Comparison of ENCODE assay signal across 1 cellular context in the genomic region with DNA sequence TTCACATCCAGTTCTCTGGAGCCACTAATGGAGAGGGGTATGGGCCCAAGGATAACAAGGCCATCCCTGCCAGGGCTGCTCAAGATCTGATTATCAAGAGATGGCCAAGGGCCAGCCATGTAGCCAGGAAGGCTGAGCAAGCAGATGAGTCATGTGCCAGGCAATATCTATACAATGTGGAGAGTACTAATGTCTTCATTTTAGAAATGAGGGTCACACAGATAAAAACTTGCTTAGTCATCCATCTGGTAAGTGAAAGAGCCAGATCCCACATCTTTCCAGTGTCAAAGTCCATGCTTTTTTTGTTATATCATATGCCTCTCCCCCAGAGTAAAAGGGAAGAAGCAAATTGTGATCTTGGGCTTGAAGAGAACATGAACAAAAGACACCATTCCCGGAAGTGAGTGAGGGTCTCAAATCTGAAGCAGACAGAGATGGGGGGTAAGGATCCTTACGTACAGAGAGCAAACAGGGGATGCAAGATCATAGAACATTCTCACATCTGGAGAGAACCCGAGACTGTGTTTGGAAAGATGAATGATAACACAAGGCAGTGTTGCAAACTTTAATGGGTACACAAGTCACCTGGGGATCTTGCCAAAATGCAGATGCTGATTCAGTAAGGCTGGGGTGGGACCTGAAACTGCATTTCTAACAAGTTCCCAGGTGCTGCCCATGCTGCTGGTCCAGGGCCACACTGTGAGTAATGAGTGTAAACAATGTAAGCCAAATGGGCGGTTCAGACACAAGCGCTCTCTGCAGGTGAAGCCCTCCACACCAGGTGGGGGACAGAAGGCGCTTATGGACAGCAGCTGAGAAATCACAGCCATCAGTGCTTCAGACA.
TF ChIP-seq lines count a peak whose summit lies in the region.

No MANE protein-coding gene starts in this region.

TF ChIP-seq in HepG2, 621 proteins besides CTCF, POLR2A, EP300 and RAD21 (continued from another document):
- TF ChIP-seq, protein P1, sequence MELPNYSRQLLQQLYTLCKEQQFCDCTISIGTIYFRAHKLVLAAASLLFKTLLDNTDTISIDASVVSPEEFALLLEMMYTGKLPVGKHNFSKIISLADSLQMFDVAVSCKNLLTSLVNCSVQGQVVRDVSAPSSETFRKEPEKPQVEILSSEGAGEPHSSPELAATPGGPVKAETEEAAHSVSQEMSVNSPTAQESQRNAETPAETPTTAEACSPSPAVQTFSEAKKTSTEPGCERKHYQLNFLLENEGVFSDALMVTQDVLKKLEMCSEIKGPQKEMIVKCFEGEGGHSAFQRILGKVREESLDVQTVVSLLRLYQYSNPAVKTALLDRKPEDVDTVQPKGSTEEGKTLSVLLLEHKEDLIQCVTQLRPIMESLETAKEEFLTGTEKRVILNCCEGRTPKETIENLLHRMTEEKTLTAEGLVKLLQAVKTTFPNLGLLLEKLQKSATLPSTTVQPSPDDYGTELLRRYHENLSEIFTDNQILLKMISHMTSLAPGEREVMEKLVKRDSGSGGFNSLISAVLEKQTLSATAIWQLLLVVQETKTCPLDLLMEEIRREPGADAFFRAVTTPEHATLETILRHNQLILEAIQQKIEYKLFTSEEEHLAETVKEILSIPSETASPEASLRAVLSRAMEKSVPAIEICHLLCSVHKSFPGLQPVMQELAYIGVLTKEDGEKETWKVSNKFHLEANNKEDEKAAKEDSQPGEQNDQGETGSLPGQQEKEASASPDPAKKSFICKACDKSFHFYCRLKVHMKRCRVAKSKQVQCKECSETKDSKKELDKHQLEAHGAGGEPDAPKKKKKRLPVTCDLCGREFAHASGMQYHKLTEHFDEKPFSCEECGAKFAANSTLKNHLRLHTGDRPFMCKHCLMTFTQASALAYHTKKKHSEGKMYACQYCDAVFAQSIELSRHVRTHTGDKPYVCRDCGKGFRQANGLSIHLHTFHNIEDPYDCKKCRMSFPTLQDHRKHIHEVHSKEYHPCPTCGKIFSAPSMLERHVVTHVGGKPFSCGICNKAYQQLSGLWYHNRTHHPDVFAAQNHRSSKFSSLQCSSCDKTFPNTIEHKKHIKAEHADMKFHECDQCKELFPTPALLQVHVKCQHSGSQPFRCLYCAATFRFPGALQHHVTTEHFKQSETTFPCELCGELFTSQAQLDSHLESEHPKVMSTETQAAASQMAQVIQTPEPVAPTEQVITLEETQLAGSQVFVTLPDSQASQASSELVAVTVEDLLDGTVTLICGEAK (IDR thresholded peaks at IDR 0.05): no peak
- TF ChIP-seq, protein P1 (CRISPR knock-in tag; IDR thresholded peaks at IDR 0.05): 0 out of 2 replicates have a peak, but pooled peaks have one; percentile 29
- TF ChIP-seq FOXJ3 (CRISPR knock-in tag; IDR thresholded peaks at IDR 0.05; ENCODE audit: borderline replicate concordance): no peak
- no peak for TF ChIP-seq TCF7 (IDR thresholded peaks at IDR 0.05; ENCODE audit: low read depth)
- TF ChIP-seq ZNF678 (CRISPR knock-in tag; IDR thresholded peaks at IDR 0.05): no peak
- no peak for TF ChIP-seq E2F5 (CRISPR knock-in tag; conservative IDR thresholded peaks at IDR 0.05)
- no peak for TF ChIP-seq ZNF451 (CRISPR knock-in tag; IDR thresholded peaks at IDR 0.05)
- no peak for TF ChIP-seq ZGPAT (CRISPR knock-in tag; IDR thresholded peaks at IDR 0.05)
- no peak for TF ChIP-seq HDAC6 (IDR thresholded peaks at IDR 0.05; ENCODE audit: low read depth, low read length)
- no peak for TF ChIP-seq EEA1 (CRISPR knock-in tag; IDR thresholded peaks at IDR 0.05; ENCODE audit: borderline replicate concordance)
- no peak for TF ChIP-seq ISX (CRISPR knock-in tag; conservative IDR thresholded peaks at IDR 0.05)
- TF ChIP-seq, protein P2, sequence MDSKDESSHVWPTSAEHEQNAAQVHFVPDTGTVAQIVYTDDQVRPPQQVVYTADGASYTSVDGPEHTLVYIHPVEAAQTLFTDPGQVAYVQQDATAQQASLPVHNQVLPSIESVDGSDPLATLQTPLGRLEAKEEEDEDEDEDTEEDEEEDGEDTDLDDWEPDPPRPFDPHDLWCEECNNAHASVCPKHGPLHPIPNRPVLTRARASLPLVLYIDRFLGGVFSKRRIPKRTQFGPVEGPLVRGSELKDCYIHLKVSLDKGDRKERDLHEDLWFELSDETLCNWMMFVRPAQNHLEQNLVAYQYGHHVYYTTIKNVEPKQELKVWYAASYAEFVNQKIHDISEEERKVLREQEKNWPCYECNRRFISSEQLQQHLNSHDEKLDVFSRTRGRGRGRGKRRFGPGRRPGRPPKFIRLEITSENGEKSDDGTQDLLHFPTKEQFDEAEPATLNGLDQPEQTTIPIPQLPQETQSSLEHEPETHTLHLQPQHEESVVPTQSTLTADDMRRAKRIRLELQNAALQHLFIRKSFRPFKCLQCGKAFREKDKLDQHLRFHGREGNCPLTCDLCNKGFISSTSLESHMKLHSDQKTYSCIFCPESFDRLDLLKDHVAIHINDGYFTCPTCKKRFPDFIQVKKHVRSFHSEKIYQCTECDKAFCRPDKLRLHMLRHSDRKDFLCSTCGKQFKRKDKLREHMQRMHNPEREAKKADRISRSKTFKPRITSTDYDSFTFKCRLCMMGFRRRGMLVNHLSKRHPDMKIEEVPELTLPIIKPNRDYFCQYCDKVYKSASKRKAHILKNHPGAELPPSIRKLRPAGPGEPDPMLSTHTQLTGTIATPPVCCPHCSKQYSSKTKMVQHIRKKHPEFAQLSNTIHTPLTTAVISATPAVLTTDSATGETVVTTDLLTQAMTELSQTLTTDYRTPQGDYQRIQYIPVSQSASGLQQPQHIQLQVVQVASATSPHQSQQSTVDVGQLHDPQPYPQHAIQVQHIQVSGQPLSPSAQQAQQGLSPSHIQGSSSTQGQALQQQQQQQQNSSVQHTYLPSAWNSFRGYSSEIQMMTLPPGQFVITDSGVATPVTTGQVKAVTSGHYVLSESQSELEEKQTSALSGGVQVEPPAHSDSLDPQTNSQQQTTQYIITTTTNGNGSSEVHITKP (CRISPR knock-in tag; IDR thresholded peaks at IDR 0.05; ENCODE audit: low read depth): no peak
- peak; percentile 81 for TF ChIP-seq ZEB1 (IDR thresholded peaks at IDR 0.05; ENCODE audit: insufficient replicate concordance, low read depth)
- TF ChIP-seq ZNF343 (CRISPR knock-in tag; IDR thresholded peaks at IDR 0.05): no peak
- TF ChIP-seq ZSCAN21 (CRISPR knock-in tag; IDR thresholded peaks at IDR 0.05; ENCODE audit: borderline replicate concordance): no peak
- TF ChIP-seq ZNF790 (CRISPR knock-in tag; IDR thresholded peaks at IDR 0.05; ENCODE audit: borderline replicate concordance): no peak
- 0 out of 2 replicates have a peak, but pooled peaks have one; percentile 19 for TF ChIP-seq ZSCAN31 (CRISPR knock-in tag; IDR thresholded peaks at IDR 0.05; ENCODE audit: low read depth)
- TF ChIP-seq NR3C1 (CRISPR knock-in tag; IDR thresholded peaks at IDR 0.05): no peak
- TF ChIP-seq SRSF4 (IDR thresholded peaks at IDR 0.05; ENCODE audit: low read depth, low read length, poor library complexity, severe bottlenecking): no peak
- TF ChIP-seq DNMT3B (CRISPR knock-in tag; conservative IDR thresholded peaks at IDR 0.05): 0 out of 2 replicates have a peak, but pooled peaks have one; percentile 71
- no peak for TF ChIP-seq KMT2A (CRISPR knock-in tag; IDR thresholded peaks at IDR 0.05)
- TF ChIP-seq, protein P3, sequence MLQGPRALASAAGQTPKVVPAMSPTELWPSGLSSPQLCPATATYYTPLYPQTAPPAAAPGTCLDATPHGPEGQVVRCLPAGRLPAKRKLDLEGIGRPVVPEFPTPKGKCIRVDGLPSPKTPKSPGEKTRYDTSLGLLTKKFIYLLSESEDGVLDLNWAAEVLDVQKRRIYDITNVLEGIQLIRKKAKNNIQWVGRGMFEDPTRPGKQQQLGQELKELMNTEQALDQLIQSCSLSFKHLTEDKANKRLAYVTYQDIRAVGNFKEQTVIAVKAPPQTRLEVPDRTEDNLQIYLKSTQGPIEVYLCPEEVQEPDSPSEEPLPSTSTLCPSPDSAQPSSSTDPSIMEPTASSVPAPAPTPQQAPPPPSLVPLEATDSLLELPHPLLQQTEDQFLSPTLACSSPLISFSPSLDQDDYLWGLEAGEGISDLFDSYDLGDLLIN (CRISPR knock-in tag; IDR thresholded peaks at IDR 0.05; ENCODE audit: borderline replicate concordance): no peak
- TF ChIP-seq ZFY (CRISPR knock-in tag; IDR thresholded peaks at IDR 0.05): no peak
- no peak for TF ChIP-seq NFIB (CRISPR knock-in tag; IDR thresholded peaks at IDR 0.05; ENCODE audit: borderline replicate concordance)
- no peak for TF ChIP-seq MNT (IDR thresholded peaks at IDR 0.05)
- TF ChIP-seq ZUFSP (CRISPR knock-in tag; IDR thresholded peaks at IDR 0.05; ENCODE audit: borderline replicate concordance): no peak
- no peak for TF ChIP-seq KLF15 (CRISPR knock-in tag; IDR thresholded peaks at IDR 0.05; ENCODE audit: borderline replicate concordance)
- TF ChIP-seq NR0B2 (CRISPR knock-in tag; IDR thresholded peaks at IDR 0.05): no peak
- TF ChIP-seq SYNCRIP (IDR thresholded peaks at IDR 0.05; ENCODE audit: insufficient read depth, low read depth, low read length): no peak
- TF ChIP-seq ZNF709 (CRISPR knock-in tag; IDR thresholded peaks at IDR 0.05): no peak
